Comparison of ENCODE assay signal across 25 cellular contexts in the genomic region with DNA sequence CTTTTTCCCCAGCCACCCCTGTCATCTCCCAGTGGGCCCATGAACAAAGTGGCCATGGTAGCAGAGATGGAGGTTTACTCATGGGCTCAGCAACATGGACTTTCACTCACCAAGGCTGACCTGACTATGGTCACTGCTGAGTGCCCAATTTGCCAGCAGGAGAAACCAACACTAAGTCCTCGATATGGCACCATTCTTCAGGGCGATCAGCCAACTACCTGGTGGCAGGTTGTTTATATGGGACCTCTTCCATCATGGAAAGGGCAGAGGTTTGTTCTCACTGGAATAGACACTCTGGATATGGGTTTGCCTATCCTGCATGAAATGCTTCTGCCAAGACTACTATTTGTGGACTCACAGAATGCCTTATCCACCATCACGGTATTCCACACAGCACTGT.
"Had no signal": no experiment of that assay in that cellular context is flagged by ENCODE, and none has a peak within 500 bp of the region (broad histone marks: within the 10 kb centered on the region; RNA-seq: fewer than 3 reads in every experiment).

No MANE protein-coding gene starts in this region.

- H3K4me3 Mint-ChIP-seq: natural killer cell; nephron; stimulated activated effector memory CD8-positive, alpha-beta T cell treated with anti-CD3 and anti-CD28 coated beads, Interleukin-12 subunit alpha, Interleukin-12 subunit beta, amount 100 ng/mL, for 72 hours; stimulated activated naive B cell treated with anti-CD40 and anti-IgM and Interleukin-4, amounts not matched to agents 10 μg/mL and 1 μg/mL and 100 μg/mL, for 72 hours; stimulated activated naive CD8-positive, alpha-beta T cell treated with anti-CD3 and anti-CD28 coated beads, Interleukin-15, Interleukin-2, amounts not matched to agents 100 ng/mL and 50 ng/mL, for 24 hours had no signal

- H3K27ac Mint-ChIP-seq: natural killer cell; nephron; stimulated activated effector memory CD8-positive, alpha-beta T cell treated with anti-CD3 and anti-CD28 coated beads, Interleukin-12 subunit alpha, Interleukin-12 subunit beta, amount 100 ng/mL, for 72 hours; stimulated activated naive B cell treated with anti-CD40 and anti-IgM and Interleukin-4, amounts not matched to agents 10 μg/mL and 1 μg/mL and 100 μg/mL, for 72 hours; stimulated activated naive CD8-positive, alpha-beta T cell treated with anti-CD3 and anti-CD28 coated beads, Interleukin-15, Interleukin-2, amounts not matched to agents 100 ng/mL and 50 ng/mL, for 24 hours had no signal

- H3K9me3 ChIP-seq: neutrophil, pancreas, prostate gland, right lobe of liver, thoracic aorta, thyroid gland, vagina had no signal

- H3K4me1 Mint-ChIP-seq: natural killer cell; nephron; stimulated activated effector memory CD8-positive, alpha-beta T cell treated with anti-CD3 and anti-CD28 coated beads, Interleukin-12 subunit alpha, Interleukin-12 subunit beta, amount 100 ng/mL, for 72 hours; stimulated activated naive B cell treated with anti-CD40 and anti-IgM and Interleukin-4, amounts not matched to agents 10 μg/mL and 1 μg/mL and 100 μg/mL, for 72 hours had no signal

- H3K36me3 ChIP-seq: neutrophil, pancreas, prostate gland, right lobe of liver, sigmoid colon, stomach, thoracic aorta, thyroid gland, tibial nerve, upper lobe of left lung, vagina had no signal

- DNase-seq: natural killer cell; nucleus accumbens; pancreas; right cardiac atrium; sigmoid colon; small intestine; stimulated activated CD4-positive, alpha-beta T cell treated with anti-CD3 and anti-CD28 coated beads, Interleukin-15, amount 100 ng/mL, for 24 hours; stimulated activated CD4-positive, alpha-beta T cell treated with anti-CD3 and anti-CD28 coated beads, Interleukin-2, amount 100 ng/mL, for 24 hours; stimulated activated CD4-positive, alpha-beta T cell treated with anti-CD3 and anti-CD28 coated beads, Interleukin-2, amount 100 ng/mL, for 48 hours; stimulated activated CD4-positive, alpha-beta T cell treated with anti-CD3 and anti-CD28 coated beads, Interleukin-4, amount 100 ng/mL, for 24 hours; stimulated activated naive B cell treated with anti-CD40 and anti-IgM and Interleukin-4, amounts not matched to agents 10 μg/mL and 1 μg/mL and 100 μg/mL, for 72 hours; stimulated activated naive CD4-positive, alpha-beta T cell treated with Interleukin-2 at 50 U/mL for 16 hours; stomach; thyroid gland; trophoblast cell; upper lobe of left lung had no signal

- H3K4me1 ChIP-seq: pancreas, prostate gland, right lobe of liver, sigmoid colon, stomach, thyroid gland, tibial nerve, upper lobe of left lung, vagina had no signal

- H3K4me3 ChIP-seq: pancreas, prostate gland, right lobe of liver, sigmoid colon, stomach, thoracic aorta, thyroid gland, tibial nerve, upper lobe of left lung, vagina had no signal

- H3K27ac ChIP-seq: neutrophil, pancreas, prostate gland, right lobe of liver, sigmoid colon, stomach, thoracic aorta, thyroid gland, tibial nerve, upper lobe of left lung, vagina had no signal

- H3K36me3 Mint-ChIP-seq: natural killer cell; stimulated activated effector memory CD8-positive, alpha-beta T cell treated with anti-CD3 and anti-CD28 coated beads, Interleukin-12 subunit alpha, Interleukin-12 subunit beta, amount 100 ng/mL, for 72 hours; stimulated activated naive B cell treated with anti-CD40 and anti-IgM and Interleukin-4, amounts not matched to agents 10 μg/mL and 1 μg/mL and 100 μg/mL, for 72 hours had no signal

- H3K27me3 Mint-ChIP-seq: stimulated activated naive B cell treated with anti-CD40 and anti-IgM and Interleukin-4, amounts not matched to agents 10 μg/mL and 1 μg/mL and 100 μg/mL, for 72 hours; stimulated activated naive CD8-positive, alpha-beta T cell treated with anti-CD3 and anti-CD28 coated beads, Interleukin-15, Interleukin-2, amounts not matched to agents 100 ng/mL and 50 ng/mL, for 24 hours had no signal

- ATAC-seq: natural killer cell; pancreas; right cardiac atrium; stimulated activated effector memory CD8-positive, alpha-beta T cell treated with anti-CD3 and anti-CD28 coated beads, Interleukin-12 subunit alpha, Interleukin-12 subunit beta, amount 100 ng/mL, for 72 hours; stimulated activated naive B cell treated with anti-CD40 and anti-IgM and Interleukin-4, amounts not matched to agents 10 μg/mL and 1 μg/mL and 100 μg/mL, for 72 hours had no signal

- H3K27me3 ChIP-seq: neutrophil, pancreas, right lobe of liver, sigmoid colon, stomach, thyroid gland, tibial nerve, upper lobe of left lung, vagina had no signal
